25 cellular contexts compared by ENCODE assay signal in genomic region chr5:120545007-120545406, GRCh38.
"Had no signal": no experiment of that assay in that cellular context is flagged by ENCODE, and none has a peak within 500 bp of the region (broad histone marks: within the 10 kb centered on the region; RNA-seq: fewer than 3 reads in every experiment).

No MANE protein-coding gene starts in this region.

- H3K9me3 ChIP-seq: body of pancreas had no signal

- H3K27me3 ChIP-seq: body of pancreas had no signal

- H3K4me1 ChIP-seq: body of pancreas had no signal

- H3K4me3 ChIP-seq: body of pancreas, SK-N-MC had no signal

- H3K27ac ChIP-seq: body of pancreas, SK-N-MC had no signal

- DNase-seq: activated CD4-positive, alpha-beta T cell treated with anti-CD3 and anti-CD28 coated beads for 4 hours; activated CD8-positive, alpha-beta memory T cell treated with anti-CD3 and anti-CD28 coated beads, Interleukin-2, amount 50 U/mL, for 4 hours; activated CD8-positive, alpha-beta T cell treated with anti-CD3 and anti-CD28 coated beads for 36 hours; activated naive CD4-positive, alpha-beta T cell treated with anti-CD3 and anti-CD28 coated beads, Interleukin-2, amount 50 U/mL, for 16 hours; activated naive CD8-positive, alpha-beta T cell treated with anti-CD3 and anti-CD28 coated beads, Interleukin-2, amount 10 ng/mL, durations not matched to agents 7 days and 5 days; activated T-cell treated with anti-CD3 and anti-CD28 coated beads, Interleukin-2, amount 50 U/mL, for 72 hours; aorta; body of pancreas; central memory CD4-positive, alpha-beta T cell; Karpas-422; MM.1S; NCI-H1105 treated with DMSO at 0.1 percent for 48 hours; NCI-H1436 treated with DMSO at 0.1 percent for 48 hours; NCI-H187; NCI-H2081; NCI-H510A treated with DMSO at 0.1 percent for 48 hours; NCI-H69; NK-92 treated with Interleukin-12 subunit alpha and Interleukin-12 subunit beta, amount 100 ng/mL, for 24 hours; OCI-M1; RPMI8226; SW 1271 had no signal

- ATAC-seq: activated CD4-positive, CD25-positive, alpha-beta regulatory T cell treated with anti-CD3 and anti-CD28 coated beads, Interleukin-2, amount 50 U/mL, for 24 hours; activated CD8-positive, alpha-beta T cell treated with anti-CD3 and anti-CD28 coated beads for 36 hours; activated T-cell treated with anti-CD3 and anti-CD28 coated beads, Interleukin-2, amount 50 U/mL, for 72 hours; body of pancreas; Panc1; Right ventricle myocardium inferior had no signal
